In the genomic region with DNA sequence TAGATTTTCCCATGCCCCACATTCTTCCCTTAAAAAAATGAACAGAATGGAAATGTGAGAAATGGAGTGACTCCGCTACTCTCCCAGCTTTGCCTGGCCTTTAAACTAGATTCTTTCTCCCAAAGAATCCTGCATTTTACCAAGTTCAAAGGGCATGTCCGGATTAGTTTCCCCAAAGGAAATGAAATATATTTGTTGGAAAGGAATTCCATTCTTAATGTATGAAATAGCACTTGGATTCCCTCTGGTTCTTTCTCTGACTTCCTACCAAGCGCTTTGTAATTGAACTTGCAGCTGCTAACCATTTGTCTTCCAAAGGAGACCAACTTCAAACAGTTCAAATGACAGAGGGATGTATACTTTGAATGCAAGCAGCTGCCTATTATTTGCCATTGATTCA, we compare ENCODE assay signal across 1 cellular context.
TF ChIP-seq lines count a peak whose summit lies in the region.

No MANE protein-coding gene starts in this region.

TF ChIP-seq in H1, 55 proteins besides CTCF, POLR2A, EP300 and RAD21:
- no peak for TF ChIP-seq BRCA1 (IDR thresholded peaks at IDR 0.05; ENCODE audit: low read depth, low read length)
- no peak for TF ChIP-seq NRF1 (IDR thresholded peaks at IDR 0.05; ENCODE audit: low read depth, low read length)
- TF ChIP-seq TCF12 (IDR thresholded peaks at IDR 0.05; ENCODE audit: low read depth, low read length), result no peak
- TF ChIP-seq SIX5 (IDR thresholded peaks at IDR 0.05; ENCODE audit: low read depth, low read length), result no peak
- TF ChIP-seq PHF8 (conservative IDR thresholded peaks at IDR 0.05; ENCODE audit: low read depth, low read length), result no peak
- no peak for TF ChIP-seq JUND (IDR thresholded peaks at IDR 0.05; ENCODE audit: low read length)
- no peak for TF ChIP-seq KDM1A (IDR thresholded peaks at IDR 0.05; ENCODE audit: borderline replicate concordance, low read length)
- TF ChIP-seq YY1 (IDR thresholded peaks at IDR 0.05; ENCODE audit: low read depth, low read length), result no peak
- no peak for TF ChIP-seq SP4 (IDR thresholded peaks at IDR 0.05; ENCODE audit: low read length)
- TF ChIP-seq FOSL1 (IDR thresholded peaks at IDR 0.05; ENCODE audit: insufficient read depth, low read depth, low read length), result no peak
- no peak for TF ChIP-seq POU5F1 (IDR thresholded peaks at IDR 0.05; ENCODE audit: low read depth, low read length)
- TF ChIP-seq, protein P1, sequence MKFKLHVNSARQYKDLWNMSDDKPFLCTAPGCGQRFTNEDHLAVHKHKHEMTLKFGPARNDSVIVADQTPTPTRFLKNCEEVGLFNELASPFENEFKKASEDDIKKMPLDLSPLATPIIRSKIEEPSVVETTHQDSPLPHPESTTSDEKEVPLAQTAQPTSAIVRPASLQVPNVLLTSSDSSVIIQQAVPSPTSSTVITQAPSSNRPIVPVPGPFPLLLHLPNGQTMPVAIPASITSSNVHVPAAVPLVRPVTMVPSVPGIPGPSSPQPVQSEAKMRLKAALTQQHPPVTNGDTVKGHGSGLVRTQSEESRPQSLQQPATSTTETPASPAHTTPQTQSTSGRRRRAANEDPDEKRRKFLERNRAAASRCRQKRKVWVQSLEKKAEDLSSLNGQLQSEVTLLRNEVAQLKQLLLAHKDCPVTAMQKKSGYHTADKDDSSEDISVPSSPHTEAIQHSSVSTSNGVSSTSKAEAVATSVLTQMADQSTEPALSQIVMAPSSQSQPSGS (IDR thresholded peaks at IDR 0.05; ENCODE audit: low read length), result no peak
- no peak for TF ChIP-seq GABPA (IDR thresholded peaks at IDR 0.05; ENCODE audit: borderline replicate concordance, insufficient read depth, low read length)
